In the genomic region with DNA sequence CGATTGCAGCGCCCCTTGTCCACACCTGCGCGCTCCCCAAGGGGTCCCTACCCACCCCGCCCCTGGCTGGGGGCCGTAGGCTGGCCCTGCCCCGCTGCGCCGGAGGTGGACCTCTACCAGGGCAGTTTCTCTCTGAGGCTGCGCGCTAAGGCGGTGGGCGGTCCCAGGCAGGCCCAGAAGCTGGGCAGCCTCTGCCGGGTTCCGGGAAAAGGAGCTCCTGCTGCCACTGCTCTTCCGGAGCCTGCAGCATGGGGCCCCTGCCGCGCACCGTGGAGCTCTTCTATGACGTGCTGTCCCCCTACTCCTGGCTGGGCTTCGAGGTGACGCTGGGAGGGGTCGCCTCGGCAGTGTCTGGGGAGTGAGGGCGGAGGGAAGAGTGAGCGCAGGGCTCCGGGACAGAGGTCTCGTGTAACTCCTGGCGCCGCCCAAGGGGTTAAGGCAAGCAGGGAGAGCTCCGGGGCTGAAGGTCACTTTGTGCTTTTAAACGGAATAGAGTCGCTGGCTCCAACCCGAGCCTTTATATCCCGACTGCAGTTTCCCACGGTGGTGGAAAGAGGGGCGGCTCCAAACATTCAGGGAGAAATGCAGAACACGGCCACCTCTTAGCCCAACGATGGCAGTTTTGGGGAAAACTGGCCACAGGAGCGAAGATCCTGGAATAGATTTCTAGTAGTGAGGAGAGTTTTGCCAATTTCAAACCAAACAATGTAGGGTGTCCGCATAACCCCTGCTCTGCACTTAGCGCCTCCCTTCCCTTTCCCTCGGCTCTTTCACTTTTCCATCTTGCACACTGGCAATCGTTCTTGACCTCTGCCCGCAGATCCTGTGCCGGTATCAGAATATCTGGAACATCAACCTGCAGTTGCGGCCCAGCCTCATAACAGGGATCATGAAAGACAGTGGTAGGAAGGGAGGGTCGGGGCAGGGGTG, we compare ENCODE assay signal across 8 cellular contexts. TPM values are rescaled to one million over a fixed set of nuclear protein-coding genes. Genes with fewer than 3 reads are reported as not detected.
DNase-seq lines count a peak whose midpoint lies in the region; ATAC-seq and TF ChIP-seq lines count a peak whose summit lies in the region.

Gene GSTK1, plus strand, starts transcription at position 176 of the 930 bp plus-strand sequence. Its CDS starts 73 bp downstream, at position 249.

- no peaks in the 10 kb centered on the region for H3K36me3 ChIP-seq in endocrine pancreas (ENCODE audit: control insufficient read depth, insufficient read depth, low read length)

- peaks cover 38% of the 10 kb centered on the region in 2 donors for H3K36me3 Mint-ChIP-seq in CD14-positive monocyte
- H3K36me3 Mint-ChIP-seq in activated CD8-positive, alpha-beta memory T cell treated with anti-CD3 and anti-CD28 coated beads, Interleukin-2, amount 10 ng/mL, durations not matched to agents 7 days and 5 days = peaks cover 46% of the 10 kb centered on the region

- peak within 1 kb of the TSS; percentile 61 to 92 (median 87) for H3K27ac Mint-ChIP-seq in CD14-positive monocyte
- peak within 1 kb of the TSS; percentile 93 for H3K27ac Mint-ChIP-seq in activated CD8-positive, alpha-beta memory T cell treated with anti-CD3 and anti-CD28 coated beads, Interleukin-2, amount 10 ng/mL, durations not matched to agents 7 days and 5 days

- TF ChIP-seq CTCF in CD14-positive monocyte (IDR thresholded peaks at IDR 0.05) = no peak

- CTCF ChIA-PET in activated CD8-positive, alpha-beta memory T cell treated with anti-CD3 and anti-CD28 coated beads, Interleukin-2, amount 10 ng/mL, durations not matched to agents 7 days and 5 days (lab: Charles Lee) = interaction anchor here (0.9 to 8.3 kb wide), 15 partner anchors 8 to 121 kb away, joined by 3 to 89 read pairs (median 6); partner anchors contain the start of gene CASP2

- peak within 1 kb of the TSS; percentile 87 for H3K9ac ChIP-seq in endocrine pancreas (ENCODE audit: control insufficient read depth, insufficient read depth, low read length)

- peaks cover 0 to 2% (median 0%) of the 10 kb centered on the region in 3 donors for H3K27me3 Mint-ChIP-seq in CD14-positive monocyte (ENCODE audit: low read depth in 3 of 3)
- H3K27me3 Mint-ChIP-seq in activated CD8-positive, alpha-beta memory T cell treated with anti-CD3 and anti-CD28 coated beads, Interleukin-2, amount 10 ng/mL, durations not matched to agents 7 days and 5 days = no peaks in the 10 kb centered on the region

- H3K9me3 ChIP-seq in endocrine pancreas (ENCODE audit: control insufficient read depth, low read length) = no peaks in the 10 kb centered on the region

- no peaks in the 10 kb centered on the region for H3K4me1 ChIP-seq in endocrine pancreas (ENCODE audit: control insufficient read depth, insufficient read depth, low read length)

- H3K4me3 Mint-ChIP-seq in CD14-positive monocyte = peak within 1 kb of the TSS; percentile 95 to 96
- H3K4me3 Mint-ChIP-seq in activated CD8-positive, alpha-beta memory T cell treated with anti-CD3 and anti-CD28 coated beads, Interleukin-2, amount 10 ng/mL, durations not matched to agents 7 days and 5 days = peak within 1 kb of the TSS; percentile 99

- H3K4me3 ChIP-seq in endocrine pancreas (ENCODE audit: control insufficient read depth, insufficient read depth, low read length) = peak within 1 kb of the TSS; percentile 65

- peaks cover 33% of the 10 kb centered on the region for H3K4me1 Mint-ChIP-seq in CD14-positive monocyte
- H3K4me1 Mint-ChIP-seq in activated CD8-positive, alpha-beta memory T cell treated with anti-CD3 and anti-CD28 coated beads, Interleukin-2, amount 10 ng/mL, durations not matched to agents 7 days and 5 days = peaks cover 62% of the 10 kb centered on the region

- H3K9me3 Mint-ChIP-seq in CD14-positive monocyte = peaks cover 0 to 4% (median 0%) of the 10 kb centered on the region in 7 donors
- H3K9me3 Mint-ChIP-seq in activated CD8-positive, alpha-beta memory T cell treated with anti-CD3 and anti-CD28 coated beads, Interleukin-2, amount 10 ng/mL, durations not matched to agents 7 days and 5 days (ENCODE audit: low read depth) = peaks cover 3% of the 10 kb centered on the region

- no peaks in the 10 kb centered on the region for H3K27me3 ChIP-seq in endocrine pancreas (ENCODE audit: control insufficient read depth, insufficient read depth, low read length)

- DNase-seq in CD14-positive monocyte (ENCODE audit: low spot score) (peak; percentile 63), GM19240 (ENCODE audit: insufficient read length, low spot score) (peak; percentile 48), NOMO-1 treated with DMSO at 0.1 percent for 48 hours (lab: John Stamatoyannopoulos, UW; ENCODE audit: unreplicated experiment) (peak; percentile 25), mesenteric fat pad (ENCODE audit: low spot score) (peak; percentile 96)
- peak; percentile 88 for DNase-seq in activated CD8-positive, alpha-beta memory T cell treated with anti-CD3 and anti-CD28 coated beads, Interleukin-2, amount 10 ng/mL, durations not matched to agents 7 days and 5 days
- DNase-seq in stimulated activated CD8-positive, alpha-beta memory T cell treated with anti-CD3 and anti-CD28 coated beads, Interleukin-15, amount 100 ng/mL, for 24 hours (ENCODE audit: low read depth) = peak; percentile 49

- ATAC-seq in HG03442 (IDR thresholded peaks at IDR 0.05; ENCODE audit: unreplicated experiment) = peak; percentile 96
- peak; percentile 98 for ATAC-seq in activated CD8-positive, alpha-beta memory T cell treated with anti-CD3 and anti-CD28 coated beads, Interleukin-2, amount 10 ng/mL, durations not matched to agents 7 days and 5 days

- intact Hi-C loops in CD14-positive monocyte (cut with micrococcal nuclease) = no loop called here

RNA-seq across cellular contexts. Expression of gene GSTK1, which starts in this region (rescaled TPM):
- 100 to 1,000 TPM; 413 to 427 TPM for polyA plus RNA-seq in CD14-positive monocyte
- 100 to 1,000 TPM; 335 to 436 TPM for total RNA-seq in activated CD8-positive, alpha-beta memory T cell treated with anti-CD3 and anti-CD28 coated beads, Interleukin-2, amount 10 ng/mL, durations not matched to agents 7 days and 5 days
- 177 TPM for total RNA-seq in mesenteric fat pad

Comparison
In these comparisons a context has a peak if more than half of its experiments do, and no peak if none do; other contexts are left out.
1. Peak in every context shown above with its lines: DNase-seq, ATAC-seq and H3K4me3 ChIP-seq.
2. DNase-seq: peak in every context shown above with its lines; median percentile 96 in mesenteric fat pad; 88 in activated CD8-positive, alpha-beta memory T cell treated with anti-CD3 and anti-CD28 coated beads, Interleukin-2, amount 10 ng/mL, durations not matched to agents 7 days and 5 days; 63 in CD14-positive monocyte; 49 in stimulated activated CD8-positive, alpha-beta memory T cell treated with anti-CD3 and anti-CD28 coated beads, Interleukin-15, amount 100 ng/mL, for 24 hours; 48 in GM19240; 25 in NOMO-1 treated with DMSO at 0.1 percent for 48 hours.